In the genomic region with DNA sequence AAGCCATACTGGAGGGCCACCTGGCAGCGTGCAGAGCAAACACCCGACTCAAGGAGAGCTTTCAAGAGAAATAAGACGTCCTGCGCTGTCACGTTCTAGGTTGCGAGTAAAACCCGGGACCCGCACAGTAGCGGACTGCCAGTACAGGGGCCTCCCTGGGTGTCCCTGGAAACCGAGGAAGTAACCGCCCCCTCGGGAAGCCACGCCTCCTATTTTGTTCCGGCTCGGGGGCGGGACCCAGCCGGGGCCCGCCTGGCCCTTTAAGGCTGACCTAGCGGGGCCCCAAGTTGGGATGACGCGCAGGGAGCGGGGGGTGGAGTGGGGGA, we compare ENCODE assay signal across 8 cellular contexts. TPM values are rescaled to one million over a fixed set of nuclear protein-coding genes. Genes with fewer than 3 reads are reported as not detected.
A peak's percentile ranks its signal among the peaks of the same experiment; 100 is the strongest.
DNase-seq lines count a peak whose midpoint lies in the region; TF ChIP-seq lines count a peak whose summit lies in the region.

No MANE protein-coding gene starts in this region.

- H3F3A ChIP-seq in OCI-LY1 (ENCODE audit: insufficient read depth, low read length), result no peaks in the 10 kb centered on the region

- H3K9me3 ChIP-seq in OCI-LY1 (ENCODE audit: low read length), result no peaks in the 10 kb centered on the region

- peak overlapping the region; percentile 68 for H3K4me2 ChIP-seq in OCI-LY1 (ENCODE audit: low read length)

- H4K20me1 ChIP-seq in OCI-LY1 (ENCODE audit: insufficient read depth, low read length), result no peaks in the 10 kb centered on the region

- peak; percentile 15 for DNase-seq in COR-L47 (lab: John Stamatoyannopoulos, UW)
- peak; percentile 96 for DNase-seq in GM20000 (ENCODE audit: low spot score)
- peak; percentile 77 for DNase-seq in HT-29 (ENCODE audit: low spot score)
- peak; percentile 97 for DNase-seq in activated CD8-positive, alpha-beta memory T cell treated with anti-CD3 and anti-CD28 coated beads, Interleukin-2, amount 50 U/mL, for 48 hours
- DNase-seq in epithelial cell of esophagus (ENCODE audit: low read depth), result peak; percentile 89
- DNase-seq in mucosa of gallbladder (ENCODE audit: low spot score), result peak; percentile 94
- peak; percentile 92 for DNase-seq in stimulated activated CD8-positive, alpha-beta memory T cell treated with anti-CD3 and anti-CD28 coated beads, Interleukin-4, amount 100 ng/mL, for 24 hours (ENCODE audit: low read depth)

- no peak overlapping the region for H2AFZ ChIP-seq in OCI-LY1 (ENCODE audit: low read length)

- peaks cover 21% of the 10 kb centered on the region for H3K4me1 ChIP-seq in OCI-LY1 (ENCODE audit: insufficient read depth, low read length, severe bottlenecking)

- H3K9me2 ChIP-seq in OCI-LY1 (ENCODE audit: low read depth, low read length), result no peaks in the 10 kb centered on the region

- H3K27ac ChIP-seq in OCI-LY1 (ENCODE audit: low read depth, low read length, poor library complexity, severe bottlenecking), result peak overlapping the region; percentile 24

- no peaks in the 10 kb centered on the region for H3K36me3 ChIP-seq in OCI-LY1 (ENCODE audit: insufficient read depth, low read length)

- TF ChIP-seq CTCF in GM20000 (IDR thresholded peaks at IDR 0.05; ENCODE audit: extremely low read depth, missing control alignments) (no peak), OCI-LY1 (IDR thresholded peaks at IDR 0.05; ENCODE audit: low read length) (no peak), epithelial cell of esophagus (IDR thresholded peaks at IDR 0.05; ENCODE audit: insufficient read depth, low read depth, low read length, missing control alignments) (no peak)

- peak overlapping the region; percentile 80 for H3K4me3 ChIP-seq in OCI-LY1 (ENCODE audit: low read depth, low read length, poor library complexity, severe bottlenecking)
- peak overlapping the region; percentile 81 for H3K4me3 ChIP-seq in epithelial cell of esophagus (ENCODE audit: low read length)

- peak overlapping the region; percentile 6; the same call in 1 of the 2 replicates for H3K9ac ChIP-seq in OCI-LY1 (ENCODE audit: low read length)

- H3K79me2 ChIP-seq in OCI-LY1 (ENCODE audit: insufficient read depth, low read length), result no peaks in the 10 kb centered on the region

- H3K27me3 ChIP-seq in OCI-LY1 (ENCODE audit: insufficient read depth, low read length), result no peaks in the 10 kb centered on the region

RNA-seq across cellular contexts. Expression of a gene that starts 0.2 kb away (rescaled TPM):
- 29.7 and 35.7 TPM in 2 replicates for total RNA-seq in HT-29 (2014; rRNA removed; shearing (Covaris generic))
- 27.4 TPM for total RNA-seq in mucosa of gallbladder

RNA-seq across cellular contexts. Expression of a gene that starts 5.2 kb away (rescaled TPM):
- 0.43 and 0.73 TPM in 2 replicates for total RNA-seq in HT-29 (2014; rRNA removed; shearing (Covaris generic))
- total RNA-seq in mucosa of gallbladder, result 6.2 TPM

RNA-seq across cellular contexts. Expression of a gene that starts 47.4 kb away (rescaled TPM):
- 8.2 and 12.2 TPM in 2 replicates for total RNA-seq in HT-29 (2014; rRNA removed; shearing (Covaris generic))
- total RNA-seq in mucosa of gallbladder, result 29.3 TPM

RNA-seq across cellular contexts. Expression of a gene that starts 49.2 kb away (rescaled TPM):
- total RNA-seq in HT-29 (2014; rRNA removed; shearing (Covaris generic)), result 0.33 and 0.44 TPM in 2 replicates
- 12.3 TPM for total RNA-seq in mucosa of gallbladder

RNA-seq across cellular contexts. Expression of a gene that starts 58.0 kb away (rescaled TPM):
- 0.10 TPM in 1 of 2 replicates, not detected in the other for total RNA-seq in HT-29 (2014; rRNA removed; shearing (Covaris generic))
- total RNA-seq in mucosa of gallbladder, result 1.3 TPM

Comparison
In these comparisons a context has a peak if more than half of its experiments do, and no peak if none do; other contexts are left out.
1. Peak in every context shown above with its lines: DNase-seq, H3K4me3 ChIP-seq and H3K27ac ChIP-seq.
2. DNase-seq: peak in every context shown above with its lines; median percentile 97 in activated CD8-positive, alpha-beta memory T cell treated with anti-CD3 and anti-CD28 coated beads, Interleukin-2, amount 50 U/mL, for 48 hours; 96 in GM20000; 94 in mucosa of gallbladder; 92 in stimulated activated CD8-positive, alpha-beta memory T cell treated with anti-CD3 and anti-CD28 coated beads, Interleukin-4, amount 100 ng/mL, for 24 hours; 89 in epithelial cell of esophagus; 77 in HT-29; 15 in COR-L47.